9 cellular contexts compared by ENCODE assay signal in genomic region chr7:93921190-93921585, GRCh38. TPM values are rescaled to one million over a fixed set of nuclear protein-coding genes. Genes with fewer than 3 reads are reported as not detected.
DNase-seq lines count a peak whose midpoint lies in the region; ATAC-seq and TF ChIP-seq lines count a peak whose summit lies in the region.
"Had no signal": no experiment of that assay in that cellular context is flagged by ENCODE, and none has a peak within 500 bp of the region (broad histone marks: within the 10 kb centered on the region; RNA-seq: fewer than 3 reads in every experiment).

No MANE protein-coding gene starts in this region.

- H3K9me3 Mint-ChIP-seq in stimulated activated naive CD8-positive, alpha-beta T cell treated with anti-CD3 and anti-CD28 coated beads, Interleukin-15, Interleukin-2, amounts not matched to agents 100 ng/mL and 50 ng/mL, for 24 hours: no peaks in the 10 kb centered on the region
- H3K9me3 Mint-ChIP-seq in nephron: no peaks in the 10 kb centered on the region

- peak overlapping the region; percentile 70 for H3K4me3 Mint-ChIP-seq in stimulated activated naive CD8-positive, alpha-beta T cell treated with anti-CD3 and anti-CD28 coated beads, Interleukin-15, Interleukin-2, amounts not matched to agents 100 ng/mL and 50 ng/mL, for 24 hours
- H3K4me3 Mint-ChIP-seq in nephron: peak overlapping the region; percentile 87 to 97 (median 94)

- no peaks in the 10 kb centered on the region for H3K36me3 Mint-ChIP-seq in stimulated activated naive CD8-positive, alpha-beta T cell treated with anti-CD3 and anti-CD28 coated beads, Interleukin-15, Interleukin-2, amounts not matched to agents 100 ng/mL and 50 ng/mL, for 24 hours (ENCODE audit: low read depth)
- peaks cover 6% of the 10 kb centered on the region for H3K36me3 Mint-ChIP-seq in nephron (ENCODE audit: low read depth)

- no peak overlapping the region for H3K27ac Mint-ChIP-seq in stimulated activated naive CD8-positive, alpha-beta T cell treated with anti-CD3 and anti-CD28 coated beads, Interleukin-15, Interleukin-2, amounts not matched to agents 100 ng/mL and 50 ng/mL, for 24 hours
- H3K27ac Mint-ChIP-seq in nephron: peak overlapping the region; percentile 94 to 98 (median 96)

- peaks cover 50% of the 10 kb centered on the region for H3K27me3 Mint-ChIP-seq in stimulated activated naive CD8-positive, alpha-beta T cell treated with anti-CD3 and anti-CD28 coated beads, Interleukin-15, Interleukin-2, amounts not matched to agents 100 ng/mL and 50 ng/mL, for 24 hours
- H3K27me3 Mint-ChIP-seq in nephron (ENCODE audit: low read depth): no peaks in the 10 kb centered on the region

- DNase-seq in stimulated activated naive CD8-positive, alpha-beta T cell treated with anti-CD3 and anti-CD28 coated beads, Interleukin-15, Interleukin-2, amounts not matched to agents 100 U/mL and 50 U/mL, for 24 hours: no peak
- DNase-seq in dermis blood vessel endothelial cell: peak; percentile 38
- DNase-seq in glomerular visceral epithelial cell (ENCODE audit: extremely low spot score): no peak
- no peak for DNase-seq in NCI-H510A (lab: John Stamatoyannopoulos, UW)

- ATAC-seq in stimulated activated naive CD8-positive, alpha-beta T cell treated with anti-CD3 and anti-CD28 coated beads, Interleukin-15, Interleukin-2, amounts not matched to agents 100 U/mL and 50 U/mL, for 24 hours: no peak
- no peak for ATAC-seq in HG03457 (IDR thresholded peaks at IDR 0.05; ENCODE audit: unreplicated experiment)
- no peak for ATAC-seq in GM18498 (IDR thresholded peaks at IDR 0.05; ENCODE audit: unreplicated experiment)

- peaks cover 6% of the 10 kb centered on the region for H3K4me1 Mint-ChIP-seq in stimulated activated naive CD8-positive, alpha-beta T cell treated with anti-CD3 and anti-CD28 coated beads, Interleukin-15, Interleukin-2, amounts not matched to agents 100 ng/mL and 50 ng/mL, for 24 hours (ENCODE audit: low read depth)
- peaks cover 39% of the 10 kb centered on the region for H3K4me1 Mint-ChIP-seq in nephron

- TF ChIP-seq CTCF in nephron (IDR thresholded peaks at IDR 0.05; ENCODE audit: unreplicated experiment in 3 of 3): no peak

RNA-seq across cellular contexts. Expression of gene GNG11, which starts 0.3 kb away (rescaled TPM):
- total RNA-seq in dermis blood vessel endothelial cell: 404 and 652 TPM in 2 replicates

RNA-seq across cellular contexts. Expression of gene GNGT1, which starts 14.8 kb away (rescaled TPM):
- total RNA-seq in dermis blood vessel endothelial cell: not detected in 2 replicates
- total RNA-seq: pulmonary artery endothelial cell had no signal

RNA-seq across cellular contexts. Expression of gene TFPI2, which starts 30.6 kb away (rescaled TPM):
- total RNA-seq in dermis blood vessel endothelial cell: 112 and 152 TPM in 2 replicates
